ENCODE assay signal across 16 cellular contexts in genomic region chr4:76002176-76002575, GRCh38. TPM values are rescaled to one million over a fixed set of nuclear protein-coding genes. Genes with fewer than 3 reads are reported as not detected.
A peak's percentile ranks its signal among the peaks of the same experiment; 100 is the strongest.
DNase-seq lines count a peak whose midpoint lies in the region; ATAC-seq and TF ChIP-seq lines count a peak whose summit lies in the region.
"Had no signal": no experiment of that assay in that cellular context is flagged by ENCODE, and none has a peak within 500 bp of the region (broad histone marks: within the 10 kb centered on the region; RNA-seq: fewer than 3 reads in every experiment).

No MANE protein-coding gene starts in this region.

- peak; percentile 75 to 89 for ATAC-seq in gastrocnemius medialis
- ATAC-seq in GM18519 (IDR thresholded peaks at IDR 0.05; ENCODE audit: low FRiP score, unreplicated experiment): no peak
- ATAC-seq: activated CD4-positive, CD25-positive, alpha-beta regulatory T cell treated with anti-CD3 and anti-CD28 coated beads, Interleukin-2, amount 50 U/mL, for 24 hours had no signal

- no peaks in the 10 kb centered on the region for H3K4me1 ChIP-seq in gastrocnemius medialis
- H3K4me1 ChIP-seq in CD8-positive, alpha-beta memory T cell (ENCODE audit: insufficient read depth, low read length): no peaks in the 10 kb centered on the region
- H3K4me1 ChIP-seq: testis had no signal

- H3K27me3 ChIP-seq in gastrocnemius medialis: no peaks in the 10 kb centered on the region
- no peaks in the 10 kb centered on the region for H3K27me3 ChIP-seq in CD8-positive, alpha-beta memory T cell (ENCODE audit: insufficient read depth, low read length, poor library complexity, severe bottlenecking)
- H3K27me3 ChIP-seq: testis had no signal

- peak overlapping the region; percentile 35 to 59 (median 42) for H3K27ac ChIP-seq in gastrocnemius medialis
- no peak overlapping the region for H3K27ac ChIP-seq in CD8-positive, alpha-beta memory T cell (ENCODE audit: low read depth, low read length)
- H3K27ac ChIP-seq: SK-N-MC, testis had no signal

- H3K36me3 ChIP-seq in gastrocnemius medialis: no peaks in the 10 kb centered on the region
- H3K36me3 ChIP-seq in CD8-positive, alpha-beta memory T cell (ENCODE audit: insufficient read depth, low read length): no peaks in the 10 kb centered on the region

- TF ChIP-seq POLR2A in gastrocnemius medialis (IDR thresholded peaks at IDR 0.05): no peak

- H3K9me3 Mint-ChIP-seq in CD8-positive, alpha-beta memory T cell: no peaks in the 10 kb centered on the region
- H3K9me3 Mint-ChIP-seq: activated naive CD8-positive, alpha-beta T cell treated with anti-CD3 and anti-CD28 coated beads for 36 hours had no signal

- H3K27ac Mint-ChIP-seq in CD8-positive, alpha-beta memory T cell: no peak overlapping the region
- H3K27ac Mint-ChIP-seq: activated naive CD8-positive, alpha-beta T cell treated with anti-CD3 and anti-CD28 coated beads for 36 hours had no signal

- intact Hi-C loops in gastrocnemius medialis (cut with DNase I; ENCODE audit: low total_unique reads): no loop called here

- H3K9me3 ChIP-seq in gastrocnemius medialis: no peaks in the 10 kb centered on the region
- H3K9me3 ChIP-seq in CD8-positive, alpha-beta memory T cell (ENCODE audit: low read length): no peaks in the 10 kb centered on the region
- H3K9me3 ChIP-seq: testis had no signal

- CTCF ChIA-PET in CD8-positive, alpha-beta memory T cell (lab: Charles Lee): no interaction called here

- H3K4me3 ChIP-seq in epithelial cell of esophagus (ENCODE audit: low read length): no peak overlapping the region
- H3K4me3 ChIP-seq in gastrocnemius medialis: no peak overlapping the region
- no peak overlapping the region for H3K4me3 ChIP-seq in CD8-positive, alpha-beta memory T cell (ENCODE audit: low read length)
- H3K4me3 ChIP-seq: SK-N-MC, testis had no signal

- POLR2A ChIA-PET in CD8-positive, alpha-beta memory T cell (lab: Charles Lee): no interaction called here

- peaks cover 0 to 18% of the 10 kb centered on the region in 2 donors for H3K27me3 Mint-ChIP-seq in CD8-positive, alpha-beta memory T cell

- no peak overlapping the region for H3K4me3 Mint-ChIP-seq in CD8-positive, alpha-beta memory T cell
- H3K4me3 Mint-ChIP-seq: activated naive CD8-positive, alpha-beta T cell treated with anti-CD3 and anti-CD28 coated beads for 36 hours had no signal

- TF ChIP-seq CTCF in epithelial cell of esophagus (IDR thresholded peaks at IDR 0.05; ENCODE audit: insufficient read depth, low read depth, low read length, missing control alignments): no peak
- no peak for TF ChIP-seq CTCF in gastrocnemius medialis (IDR thresholded peaks at IDR 0.05 in 4 of 5, conservative IDR thresholded peaks at IDR 0.05 in 1 of 5)

- H3K4me1 Mint-ChIP-seq in CD8-positive, alpha-beta memory T cell: no peaks in the 10 kb centered on the region

- H3K36me3 Mint-ChIP-seq in CD8-positive, alpha-beta memory T cell: no peaks in the 10 kb centered on the region
- H3K36me3 Mint-ChIP-seq: activated naive CD8-positive, alpha-beta T cell treated with anti-CD3 and anti-CD28 coated beads for 36 hours had no signal

- peak; percentile 15 to 18 for DNase-seq in SHP77 (lab: John Stamatoyannopoulos, UW)
- no peak for DNase-seq in SHP77 treated with DMSO at 0.1 percent for 48 hours (lab: John Stamatoyannopoulos, UW)
- peak; percentile 75 for DNase-seq in NOMO-1 treated with DMSO at 0.1 percent for 48 hours (lab: John Stamatoyannopoulos, UW; ENCODE audit: unreplicated experiment)
- DNase-seq in epithelial cell of esophagus (ENCODE audit: low read depth): peak; percentile 62
- DNase-seq in gastrocnemius medialis: peak; percentile 13 to 27
- DNase-seq in central memory CD4-positive, alpha-beta T cell: no peak
- DNase-seq in CD8-positive, alpha-beta memory T cell: no peak
- DNase-seq: activated naive CD8-positive, alpha-beta T cell treated with anti-CD3 and anti-CD28 coated beads for 36 hours; NCI-H524 treated with DMSO at 0.1 percent for 48 hours; nucleus accumbens; testis had no signal

- in situ Hi-C loops in gastrocnemius medialis (cut with MboI; ENCODE audit: low sequenced_read_pairs in 4 of 4): no loop called here

RNA-seq across cellular contexts. Expression of gene CXCL9, which starts 5.1 kb away (rescaled TPM):
- total RNA-seq in gastrocnemius medialis: 1 to 10 TPM in 1 of 4 donors, under 1 TPM in 2, not detected in 1; 0.40 to 1.6 (median 0.46) TPM
- total RNA-seq in CD8-positive, alpha-beta memory T cell: 1 to 10 TPM; 1.5 to 1.8 TPM
- not detected for polyA plus RNA-seq in CD8-positive, alpha-beta memory T cell
- total RNA-seq: chondrocyte, HT-29 had no signal

RNA-seq across cellular contexts. Expression of gene SDAD1, which starts 11.4 kb away (rescaled TPM):
- total RNA-seq in gastrocnemius medialis: 10 to 100 TPM; 23.5 to 46.0 (median 29.4) TPM
- 10 to 100 TPM; 72.7 to 80.6 TPM for total RNA-seq in CD8-positive, alpha-beta memory T cell
- polyA plus RNA-seq in CD8-positive, alpha-beta memory T cell: 88.7 TPM

RNA-seq across cellular contexts. Expression of gene CXCL10, which starts 21.1 kb away (rescaled TPM):
- under 1 TPM in 1 of 4 donors, not detected in 3; 0.97 TPM for total RNA-seq in gastrocnemius medialis
- total RNA-seq in CD8-positive, alpha-beta memory T cell: 1 to 10 TPM; 1.6 to 1.9 TPM
- not detected for polyA plus RNA-seq in CD8-positive, alpha-beta memory T cell
- total RNA-seq: chondrocyte, testis had no signal

RNA-seq across cellular contexts. Expression of gene CXCL11, which starts 33.7 kb away (rescaled TPM):
- not detected for total RNA-seq in gastrocnemius medialis
- total RNA-seq in CD8-positive, alpha-beta memory T cell: under 1 TPM in 1 of 2 experiments, not detected in 1; 0.18 TPM
- polyA plus RNA-seq in CD8-positive, alpha-beta memory T cell: not detected
- total RNA-seq: chondrocyte had no signal

Comparison
In these comparisons a context has a peak if more than half of its experiments do, and no peak if none do; other contexts are left out.
1. DNase-seq: peak in SHP77 (2 of 2), NOMO-1 treated with DMSO at 0.1 percent for 48 hours (single experiment), epithelial cell of esophagus (single experiment) and gastrocnemius medialis (2 of 2); none in SHP77 treated with DMSO at 0.1 percent for 48 hours (single experiment), central memory CD4-positive, alpha-beta T cell (single experiment) and CD8-positive, alpha-beta memory T cell (0 of 5).